ENCODE assay signal across 1 cellular context in genomic region chr5:95554331-95554646, GRCh38.
TF ChIP-seq lines count a peak whose summit lies in the region.

No MANE protein-coding gene starts in this region.

TF ChIP-seq in GM23338, 12 proteins besides CTCF, POLR2A, EP300 and RAD21 (continued from another document):
- TF ChIP-seq ZNF462 (CRISPR knock-in tag; IDR thresholded peaks at IDR 0.05) (no peak), REST (IDR thresholded peaks at IDR 0.05; ENCODE audit: unreplicated experiment) (no peak)
